2 cellular contexts compared by ENCODE assay signal in the genomic region with DNA sequence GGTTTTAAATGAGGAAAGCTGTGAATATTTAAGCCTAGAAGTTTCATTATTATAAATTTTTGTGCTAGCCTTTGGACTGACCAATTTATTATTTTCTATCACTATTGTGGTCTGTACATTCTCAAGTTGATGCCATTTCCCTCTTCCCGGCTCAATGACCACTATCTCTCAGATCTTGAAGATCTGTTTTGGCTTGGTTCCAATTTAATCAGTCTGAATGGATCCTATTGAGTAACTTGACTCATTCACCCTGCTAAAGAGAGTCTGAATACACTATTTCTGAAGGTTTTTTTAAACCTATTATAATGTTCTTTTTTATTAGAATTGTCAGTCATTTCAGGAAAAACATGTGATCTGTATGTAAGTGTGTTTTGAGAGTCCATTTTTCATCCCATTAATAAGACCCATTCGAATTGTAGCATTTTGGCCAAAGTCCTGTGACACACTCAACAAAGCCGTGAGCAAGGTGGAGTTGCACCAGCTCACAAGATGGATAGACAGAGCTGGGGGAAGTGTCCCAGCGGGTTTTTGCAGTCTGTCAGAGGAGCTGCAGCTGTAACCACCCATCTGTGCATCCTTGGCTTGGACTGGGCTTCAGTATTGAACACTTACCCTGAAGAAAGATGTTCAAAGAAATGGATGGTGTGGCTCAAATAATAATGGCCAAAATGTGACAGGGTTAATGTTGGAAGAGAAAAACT.
TF ChIP-seq lines count a peak whose summit lies in the region.

No MANE protein-coding gene starts in this region.

TF ChIP-seq in SK-N-SH, 30 proteins besides CTCF, POLR2A, EP300 and RAD21 (continued from another document and continues in another):
- TF ChIP-seq, protein P1, sequence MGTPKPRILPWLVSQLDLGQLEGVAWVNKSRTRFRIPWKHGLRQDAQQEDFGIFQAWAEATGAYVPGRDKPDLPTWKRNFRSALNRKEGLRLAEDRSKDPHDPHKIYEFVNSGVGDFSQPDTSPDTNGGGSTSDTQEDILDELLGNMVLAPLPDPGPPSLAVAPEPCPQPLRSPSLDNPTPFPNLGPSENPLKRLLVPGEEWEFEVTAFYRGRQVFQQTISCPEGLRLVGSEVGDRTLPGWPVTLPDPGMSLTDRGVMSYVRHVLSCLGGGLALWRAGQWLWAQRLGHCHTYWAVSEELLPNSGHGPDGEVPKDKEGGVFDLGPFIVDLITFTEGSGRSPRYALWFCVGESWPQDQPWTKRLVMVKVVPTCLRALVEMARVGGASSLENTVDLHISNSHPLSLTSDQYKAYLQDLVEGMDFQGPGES (IDR thresholded peaks at IDR 0.05; ENCODE audit: low read depth, low read length), result no peak
- no peak for TF ChIP-seq SMC3 (IDR thresholded peaks at IDR 0.05; ENCODE audit: low read depth, low read length)
- TF ChIP-seq ELF1 (IDR thresholded peaks at IDR 0.05), result no peak
- TF ChIP-seq RCOR1 (IDR thresholded peaks at IDR 0.05; ENCODE audit: low read length), result no peak
- no peak for TF ChIP-seq POLR2AphosphoS5 (IDR thresholded peaks at IDR 0.05; ENCODE audit: low read depth, low read length)
- TF ChIP-seq RXRA (IDR thresholded peaks at IDR 0.05; ENCODE audit: borderline replicate concordance, low read depth), result no peak
- TF ChIP-seq FOXJ3 (CRISPR knock-in tag; IDR thresholded peaks at IDR 0.05), result no peak
- no peak for TF ChIP-seq NRF1 (IDR thresholded peaks at IDR 0.05; ENCODE audit: low read depth, low read length)
- TF ChIP-seq TCF12 (IDR thresholded peaks at IDR 0.05), result peak; percentile 91
- no peak for TF ChIP-seq GATA2 (CRISPR knock-in tag; IDR thresholded peaks at IDR 0.05)
- TF ChIP-seq YY1 (IDR thresholded peaks at IDR 0.05; ENCODE audit: low read depth), result no peak
- no peak for TF ChIP-seq TAF1 (IDR thresholded peaks at IDR 0.05; ENCODE audit: borderline replicate concordance, low read depth, low read length)
- no peak for TF ChIP-seq SIN3A (IDR thresholded peaks at IDR 0.05; ENCODE audit: borderline replicate concordance, low read depth, low read length)
- no peak for TF ChIP-seq GABPA (IDR thresholded peaks at IDR 0.05; ENCODE audit: low read depth)
- no peak for TF ChIP-seq FOXM1 (IDR thresholded peaks at IDR 0.05; ENCODE audit: low read depth)
- TF ChIP-seq RFX5 (IDR thresholded peaks at IDR 0.05; ENCODE audit: low read length), result no peak
- TF ChIP-seq, protein P2, sequence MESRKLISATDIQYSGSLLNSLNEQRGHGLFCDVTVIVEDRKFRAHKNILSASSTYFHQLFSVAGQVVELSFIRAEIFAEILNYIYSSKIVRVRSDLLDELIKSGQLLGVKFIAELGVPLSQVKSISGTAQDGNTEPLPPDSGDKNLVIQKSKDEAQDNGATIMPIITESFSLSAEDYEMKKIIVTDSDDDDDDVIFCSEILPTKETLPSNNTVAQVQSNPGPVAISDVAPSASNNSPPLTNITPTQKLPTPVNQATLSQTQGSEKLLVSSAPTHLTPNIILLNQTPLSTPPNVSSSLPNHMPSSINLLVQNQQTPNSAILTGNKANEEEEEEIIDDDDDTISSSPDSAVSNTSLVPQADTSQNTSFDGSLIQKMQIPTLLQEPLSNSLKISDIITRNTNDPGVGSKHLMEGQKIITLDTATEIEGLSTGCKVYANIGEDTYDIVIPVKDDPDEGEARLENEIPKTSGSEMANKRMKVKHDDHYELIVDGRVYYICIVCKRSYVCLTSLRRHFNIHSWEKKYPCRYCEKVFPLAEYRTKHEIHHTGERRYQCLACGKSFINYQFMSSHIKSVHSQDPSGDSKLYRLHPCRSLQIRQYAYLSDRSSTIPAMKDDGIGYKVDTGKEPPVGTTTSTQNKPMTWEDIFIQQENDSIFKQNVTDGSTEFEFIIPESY (IDR thresholded peaks at IDR 0.05; ENCODE audit: borderline replicate concordance, low read depth), result no peak
- TF ChIP-seq, protein P3, sequence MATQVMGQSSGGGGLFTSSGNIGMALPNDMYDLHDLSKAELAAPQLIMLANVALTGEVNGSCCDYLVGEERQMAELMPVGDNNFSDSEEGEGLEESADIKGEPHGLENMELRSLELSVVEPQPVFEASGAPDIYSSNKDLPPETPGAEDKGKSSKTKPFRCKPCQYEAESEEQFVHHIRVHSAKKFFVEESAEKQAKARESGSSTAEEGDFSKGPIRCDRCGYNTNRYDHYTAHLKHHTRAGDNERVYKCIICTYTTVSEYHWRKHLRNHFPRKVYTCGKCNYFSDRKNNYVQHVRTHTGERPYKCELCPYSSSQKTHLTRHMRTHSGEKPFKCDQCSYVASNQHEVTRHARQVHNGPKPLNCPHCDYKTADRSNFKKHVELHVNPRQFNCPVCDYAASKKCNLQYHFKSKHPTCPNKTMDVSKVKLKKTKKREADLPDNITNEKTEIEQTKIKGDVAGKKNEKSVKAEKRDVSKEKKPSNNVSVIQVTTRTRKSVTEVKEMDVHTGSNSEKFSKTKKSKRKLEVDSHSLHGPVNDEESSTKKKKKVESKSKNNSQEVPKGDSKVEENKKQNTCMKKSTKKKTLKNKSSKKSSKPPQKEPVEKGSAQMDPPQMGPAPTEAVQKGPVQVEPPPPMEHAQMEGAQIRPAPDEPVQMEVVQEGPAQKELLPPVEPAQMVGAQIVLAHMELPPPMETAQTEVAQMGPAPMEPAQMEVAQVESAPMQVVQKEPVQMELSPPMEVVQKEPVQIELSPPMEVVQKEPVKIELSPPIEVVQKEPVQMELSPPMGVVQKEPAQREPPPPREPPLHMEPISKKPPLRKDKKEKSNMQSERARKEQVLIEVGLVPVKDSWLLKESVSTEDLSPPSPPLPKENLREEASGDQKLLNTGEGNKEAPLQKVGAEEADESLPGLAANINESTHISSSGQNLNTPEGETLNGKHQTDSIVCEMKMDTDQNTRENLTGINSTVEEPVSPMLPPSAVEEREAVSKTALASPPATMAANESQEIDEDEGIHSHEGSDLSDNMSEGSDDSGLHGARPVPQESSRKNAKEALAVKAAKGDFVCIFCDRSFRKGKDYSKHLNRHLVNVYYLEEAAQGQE (IDR thresholded peaks at IDR 0.05; ENCODE audit: low read depth, low read length), result no peak
- TF ChIP-seq EZH2phosphoT487 (IDR thresholded peaks at IDR 0.05; ENCODE audit: borderline replicate concordance, low read depth), result no peak
- TF ChIP-seq NFIC (IDR thresholded peaks at IDR 0.05; ENCODE audit: borderline replicate concordance), result peak; percentile 92
- TF ChIP-seq, protein P4, sequence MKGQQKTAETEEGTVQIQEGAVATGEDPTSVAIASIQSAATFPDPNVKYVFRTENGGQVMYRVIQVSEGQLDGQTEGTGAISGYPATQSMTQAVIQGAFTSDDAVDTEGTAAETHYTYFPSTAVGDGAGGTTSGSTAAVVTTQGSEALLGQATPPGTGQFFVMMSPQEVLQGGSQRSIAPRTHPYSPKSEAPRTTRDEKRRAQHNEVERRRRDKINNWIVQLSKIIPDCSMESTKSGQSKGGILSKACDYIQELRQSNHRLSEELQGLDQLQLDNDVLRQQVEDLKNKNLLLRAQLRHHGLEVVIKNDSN (IDR thresholded peaks at IDR 0.05; ENCODE audit: borderline replicate concordance, low read depth), result no peak
- TF ChIP-seq, protein P5, sequence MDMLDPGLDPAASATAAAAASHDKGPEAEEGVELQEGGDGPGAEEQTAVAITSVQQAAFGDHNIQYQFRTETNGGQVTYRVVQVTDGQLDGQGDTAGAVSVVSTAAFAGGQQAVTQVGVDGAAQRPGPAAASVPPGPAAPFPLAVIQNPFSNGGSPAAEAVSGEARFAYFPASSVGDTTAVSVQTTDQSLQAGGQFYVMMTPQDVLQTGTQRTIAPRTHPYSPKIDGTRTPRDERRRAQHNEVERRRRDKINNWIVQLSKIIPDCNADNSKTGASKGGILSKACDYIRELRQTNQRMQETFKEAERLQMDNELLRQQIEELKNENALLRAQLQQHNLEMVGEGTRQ (IDR thresholded peaks at IDR 0.05; ENCODE audit: borderline replicate concordance, low read depth, low read length), result no peak
- peak; percentile 20; the same call in 1 of the 2 replicates for TF ChIP-seq FOSL2 (IDR thresholded peaks at IDR 0.05; ENCODE audit: borderline replicate concordance, low read depth)

TF ChIP-seq in liver, 16 proteins besides CTCF, POLR2A, EP300 and RAD21 (continued from another document):
- TF ChIP-seq, protein P2 (IDR thresholded peaks at IDR 0.05), result no peak
- TF ChIP-seq HNF4A (conservative IDR thresholded peaks at IDR 0.05) (no peak), NR2F2 (IDR thresholded peaks at IDR 0.05) (no peak), YY1 (IDR thresholded peaks at IDR 0.05) (no peak), SP1 (IDR thresholded peaks at IDR 0.05) (no peak), HNF4G (IDR thresholded peaks at IDR 0.05) (no peak), GABPA (IDR thresholded peaks at IDR 0.05 in 1 of 2, conservative IDR thresholded peaks at IDR 0.05 in 1 of 2) (no peak), FOXA1 (IDR thresholded peaks at IDR 0.05) (no peak), FOXA2 (IDR thresholded peaks at IDR 0.05) (no peak)
- TF ChIP-seq, protein P6, sequence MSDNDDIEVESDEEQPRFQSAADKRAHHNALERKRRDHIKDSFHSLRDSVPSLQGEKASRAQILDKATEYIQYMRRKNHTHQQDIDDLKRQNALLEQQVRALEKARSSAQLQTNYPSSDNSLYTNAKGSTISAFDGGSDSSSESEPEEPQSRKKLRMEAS (IDR thresholded peaks at IDR 0.05), result no peak
- TF ChIP-seq, protein P7, sequence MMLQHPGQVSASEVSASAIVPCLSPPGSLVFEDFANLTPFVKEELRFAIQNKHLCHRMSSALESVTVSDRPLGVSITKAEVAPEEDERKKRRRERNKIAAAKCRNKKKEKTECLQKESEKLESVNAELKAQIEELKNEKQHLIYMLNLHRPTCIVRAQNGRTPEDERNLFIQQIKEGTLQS (IDR thresholded peaks at IDR 0.05), result no peak
